Comparison of ENCODE assay signal across 1 cellular context in the genomic region with DNA sequence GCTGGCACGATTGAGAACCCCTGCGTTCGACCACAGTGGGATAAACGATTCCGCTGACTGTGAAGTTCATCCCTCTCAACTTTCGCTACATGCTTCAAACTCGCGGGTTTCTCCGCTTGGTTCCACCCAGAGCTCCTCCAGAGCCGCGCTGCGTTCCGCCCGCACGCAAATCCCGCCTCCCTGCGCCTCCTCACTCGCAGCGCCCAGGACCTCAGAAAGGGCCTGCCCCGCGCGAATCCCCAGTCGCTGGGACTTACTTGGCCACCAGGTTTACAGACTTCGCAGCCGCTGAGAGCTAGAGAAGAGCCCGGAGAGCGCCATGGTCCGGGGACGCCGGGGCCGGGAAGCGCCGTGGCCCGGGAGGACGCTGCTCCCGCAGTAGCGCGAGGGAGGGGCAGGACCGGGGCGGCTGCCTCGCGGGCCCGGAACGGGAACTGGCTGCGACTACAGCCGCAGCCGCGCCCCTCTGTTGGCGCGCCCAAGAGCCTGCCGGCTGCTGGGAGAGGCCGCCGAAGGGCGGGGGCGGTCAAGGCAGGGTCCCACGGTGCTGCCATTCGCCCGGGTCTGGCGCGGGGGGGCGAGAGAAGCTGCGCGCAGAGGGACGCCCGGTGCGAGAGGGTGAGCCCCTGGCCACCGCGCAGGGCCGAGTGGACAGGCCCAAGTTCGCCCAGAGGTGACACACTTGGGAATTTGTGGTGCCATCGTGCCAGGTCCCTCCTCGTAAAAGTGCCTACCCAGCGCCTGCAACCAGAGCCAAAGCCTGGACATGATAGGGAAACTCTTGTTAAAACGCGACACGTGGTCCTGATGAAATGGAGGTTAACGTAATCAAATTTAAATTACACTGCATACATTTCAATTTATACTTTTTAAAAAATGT.
TF ChIP-seq lines count a peak whose summit lies in the region.

A gene with protein sequence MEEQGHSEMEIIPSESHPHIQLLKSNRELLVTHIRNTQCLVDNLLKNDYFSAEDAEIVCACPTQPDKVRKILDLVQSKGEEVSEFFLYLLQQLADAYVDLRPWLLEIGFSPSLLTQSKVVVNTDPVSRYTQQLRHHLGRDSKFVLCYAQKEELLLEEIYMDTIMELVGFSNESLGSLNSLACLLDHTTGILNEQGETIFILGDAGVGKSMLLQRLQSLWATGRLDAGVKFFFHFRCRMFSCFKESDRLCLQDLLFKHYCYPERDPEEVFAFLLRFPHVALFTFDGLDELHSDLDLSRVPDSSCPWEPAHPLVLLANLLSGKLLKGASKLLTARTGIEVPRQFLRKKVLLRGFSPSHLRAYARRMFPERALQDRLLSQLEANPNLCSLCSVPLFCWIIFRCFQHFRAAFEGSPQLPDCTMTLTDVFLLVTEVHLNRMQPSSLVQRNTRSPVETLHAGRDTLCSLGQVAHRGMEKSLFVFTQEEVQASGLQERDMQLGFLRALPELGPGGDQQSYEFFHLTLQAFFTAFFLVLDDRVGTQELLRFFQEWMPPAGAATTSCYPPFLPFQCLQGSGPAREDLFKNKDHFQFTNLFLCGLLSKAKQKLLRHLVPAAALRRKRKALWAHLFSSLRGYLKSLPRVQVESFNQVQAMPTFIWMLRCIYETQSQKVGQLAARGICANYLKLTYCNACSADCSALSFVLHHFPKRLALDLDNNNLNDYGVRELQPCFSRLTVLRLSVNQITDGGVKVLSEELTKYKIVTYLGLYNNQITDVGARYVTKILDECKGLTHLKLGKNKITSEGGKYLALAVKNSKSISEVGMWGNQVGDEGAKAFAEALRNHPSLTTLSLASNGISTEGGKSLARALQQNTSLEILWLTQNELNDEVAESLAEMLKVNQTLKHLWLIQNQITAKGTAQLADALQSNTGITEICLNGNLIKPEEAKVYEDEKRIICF (minus strand): TSS at position 436 of the 880 bp plus-strand sequence. CDS start 21,863 bp downstream, outside the sequence.

TF ChIP-seq in HEK293, 187 proteins besides CTCF, POLR2A, EP300 and RAD21 (continued from another document and continues in another):
- TF ChIP-seq, protein P1, sequence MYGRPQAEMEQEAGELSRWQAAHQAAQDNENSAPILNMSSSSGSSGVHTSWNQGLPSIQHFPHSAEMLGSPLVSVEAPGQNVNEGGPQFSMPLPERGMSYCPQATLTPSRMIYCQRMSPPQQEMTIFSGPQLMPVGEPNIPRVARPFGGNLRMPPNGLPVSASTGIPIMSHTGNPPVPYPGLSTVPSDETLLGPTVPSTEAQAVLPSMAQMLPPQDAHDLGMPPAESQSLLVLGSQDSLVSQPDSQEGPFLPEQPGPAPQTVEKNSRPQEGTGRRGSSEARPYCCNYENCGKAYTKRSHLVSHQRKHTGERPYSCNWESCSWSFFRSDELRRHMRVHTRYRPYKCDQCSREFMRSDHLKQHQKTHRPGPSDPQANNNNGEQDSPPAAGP (tag by site-specific recombination; IDR thresholded peaks at IDR 0.05): peak; percentile 25; the same call in 1 of the 2 replicates
- TF ChIP-seq KLF1 (tag by site-specific recombination; IDR thresholded peaks at IDR 0.05) (peak; percentile 84), ZNF776 (tag by site-specific recombination; IDR thresholded peaks at IDR 0.05; ENCODE audit: borderline replicate concordance) (no peak), ZNF404 (tag by site-specific recombination; IDR thresholded peaks at IDR 0.05) (no peak), HOXA7 (CRISPR knock-in tag; IDR thresholded peaks at IDR 0.05; ENCODE audit: borderline replicate concordance) (no peak), ZNF549 (tag by site-specific recombination; IDR thresholded peaks at IDR 0.05) (no peak), ZNF571 (tag by site-specific recombination; IDR thresholded peaks at IDR 0.05) (no peak), TRIM28 (IDR thresholded peaks at IDR 0.05; ENCODE audit: borderline replicate concordance, low read length) (no peak), IKZF3 (tag by site-specific recombination; IDR thresholded peaks at IDR 0.05) (no peak), ZSCAN16 (tag by site-specific recombination; IDR thresholded peaks at IDR 0.05) (no peak), ZNF701 (tag by site-specific recombination; IDR thresholded peaks at IDR 0.05) (no peak), ZNF311 (tag by site-specific recombination; IDR thresholded peaks at IDR 0.05; ENCODE audit: borderline replicate concordance) (no peak), ZNF473 (tag by site-specific recombination; IDR thresholded peaks at IDR 0.05) (no peak), YY2 (tag by site-specific recombination; IDR thresholded peaks at IDR 0.05) (no peak), ZNF184 (tag by site-specific recombination; IDR thresholded peaks at IDR 0.05) (no peak), MEIS1 (CRISPR knock-in tag; IDR thresholded peaks at IDR 0.05; ENCODE audit: borderline replicate concordance) (no peak), ZNF302 (tag by site-specific recombination; IDR thresholded peaks at IDR 0.05; ENCODE audit: low read depth) (no peak), ZNF2 (tag by site-specific recombination; IDR thresholded peaks at IDR 0.05) (no peak), ZNF510 (tag by site-specific recombination; IDR thresholded peaks at IDR 0.05; ENCODE audit: insufficient replicate concordance) (no peak), ZBTB1 (tag by site-specific recombination; IDR thresholded peaks at IDR 0.05) (no peak), ZNF292 (tag by site-specific recombination; IDR thresholded peaks at IDR 0.05; ENCODE audit: borderline replicate concordance, low read depth) (no peak), GLI4 (tag by site-specific recombination; IDR thresholded peaks at IDR 0.05) (no peak), ZNF670 (tag by site-specific recombination; IDR thresholded peaks at IDR 0.05; ENCODE audit: low read depth) (no peak), ZFP41 (tag by site-specific recombination; IDR thresholded peaks at IDR 0.05; ENCODE audit: borderline replicate concordance) (no peak), RBAK (tag by site-specific recombination; IDR thresholded peaks at IDR 0.05) (no peak), ZNF133 (tag by site-specific recombination; IDR thresholded peaks at IDR 0.05) (no peak), WT1 (tag by site-specific recombination; IDR thresholded peaks at IDR 0.05) (no peak), ZFP37 (tag by site-specific recombination; IDR thresholded peaks at IDR 0.05) (no peak), ZNF175 (tag by site-specific recombination; IDR thresholded peaks at IDR 0.05) (no peak), ZBTB48 (tag by site-specific recombination; IDR thresholded peaks at IDR 0.05) (peak; percentile 29; the same call in 1 of the 2 replicates), ZNF239 (tag by site-specific recombination; IDR thresholded peaks at IDR 0.05) (no peak), SCRT1 (tag by site-specific recombination; IDR thresholded peaks at IDR 0.05; ENCODE audit: borderline replicate concordance) (no peak), ZNF555 (tag by site-specific recombination; conservative IDR thresholded peaks at IDR 0.05) (no peak), EGR2 (tag by site-specific recombination; IDR thresholded peaks at IDR 0.05; ENCODE audit: low read depth) (peak; percentile 47; the same call in 1 of the 2 replicates), ZNF521 (tag by site-specific recombination; IDR thresholded peaks at IDR 0.05) (no peak), ZNF654 (tag by site-specific recombination; IDR thresholded peaks at IDR 0.05; ENCODE audit: low read depth) (no peak), ZNF433 (tag by site-specific recombination; IDR thresholded peaks at IDR 0.05; ENCODE audit: low read depth) (no peak), GLIS1 (tag by site-specific recombination; IDR thresholded peaks at IDR 0.05) (no peak), ZNF132 (tag by site-specific recombination; IDR thresholded peaks at IDR 0.05; ENCODE audit: borderline replicate concordance) (no peak), ZBTB21 (tag by site-specific recombination; IDR thresholded peaks at IDR 0.05) (no peak), ZNF19 (tag by site-specific recombination; IDR thresholded peaks at IDR 0.05; ENCODE audit: low read depth) (no peak), YY1 (tag by site-specific recombination; IDR thresholded peaks at IDR 0.05) (no peak; the same call in 1 of the 2 replicates), ZNF621 (tag by site-specific recombination; IDR thresholded peaks at IDR 0.05) (no peak), KLF9 (tag by site-specific recombination; IDR thresholded peaks at IDR 0.05; ENCODE audit: low read depth) (peak; percentile 73), ZNF610 (tag by site-specific recombination; IDR thresholded peaks at IDR 0.05; ENCODE audit: borderline replicate concordance) (no peak), GLIS2 (tag by site-specific recombination; IDR thresholded peaks at IDR 0.05) (peak; percentile 41; the same call in 1 of the 2 replicates), ZNF561 (tag by site-specific recombination; IDR thresholded peaks at IDR 0.05; ENCODE audit: borderline replicate concordance) (no peak), GLI2 (tag by site-specific recombination; IDR thresholded peaks at IDR 0.05; ENCODE audit: borderline replicate concordance, low read depth) (no peak), ZNF174 (tag by site-specific recombination; IDR thresholded peaks at IDR 0.05) (no peak)
- TF ChIP-seq, protein P2, sequence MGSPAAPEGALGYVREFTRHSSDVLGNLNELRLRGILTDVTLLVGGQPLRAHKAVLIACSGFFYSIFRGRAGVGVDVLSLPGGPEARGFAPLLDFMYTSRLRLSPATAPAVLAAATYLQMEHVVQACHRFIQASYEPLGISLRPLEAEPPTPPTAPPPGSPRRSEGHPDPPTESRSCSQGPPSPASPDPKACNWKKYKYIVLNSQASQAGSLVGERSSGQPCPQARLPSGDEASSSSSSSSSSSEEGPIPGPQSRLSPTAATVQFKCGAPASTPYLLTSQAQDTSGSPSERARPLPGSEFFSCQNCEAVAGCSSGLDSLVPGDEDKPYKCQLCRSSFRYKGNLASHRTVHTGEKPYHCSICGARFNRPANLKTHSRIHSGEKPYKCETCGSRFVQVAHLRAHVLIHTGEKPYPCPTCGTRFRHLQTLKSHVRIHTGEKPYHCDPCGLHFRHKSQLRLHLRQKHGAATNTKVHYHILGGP (tag by site-specific recombination; IDR thresholded peaks at IDR 0.05): no peak
- TF ChIP-seq, protein P3, sequence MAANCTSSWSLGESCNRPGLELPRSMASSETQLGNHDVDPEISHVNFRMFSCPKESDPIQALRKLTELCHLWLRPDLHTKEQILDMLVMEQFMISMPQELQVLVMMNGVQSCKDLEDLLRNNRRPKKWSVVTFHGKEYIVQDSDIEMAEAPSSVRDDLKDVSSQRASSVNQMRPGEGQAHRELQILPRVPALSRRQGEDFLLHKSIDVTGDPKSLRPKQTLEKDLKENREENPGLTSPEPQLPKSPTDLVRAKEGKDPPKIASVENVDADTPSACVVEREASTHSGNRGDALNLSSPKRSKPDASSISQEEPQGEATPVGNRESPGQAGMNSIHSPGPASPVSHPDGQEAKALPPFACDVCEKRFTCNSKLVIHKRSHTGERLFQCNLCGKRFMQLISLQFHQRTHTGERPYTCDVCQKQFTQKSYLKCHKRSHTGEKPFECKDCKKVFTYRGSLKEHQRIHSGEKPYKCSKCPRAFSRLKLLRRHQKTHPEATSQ (tag by site-specific recombination; IDR thresholded peaks at IDR 0.05): no peak
- TF ChIP-seq, protein P4, sequence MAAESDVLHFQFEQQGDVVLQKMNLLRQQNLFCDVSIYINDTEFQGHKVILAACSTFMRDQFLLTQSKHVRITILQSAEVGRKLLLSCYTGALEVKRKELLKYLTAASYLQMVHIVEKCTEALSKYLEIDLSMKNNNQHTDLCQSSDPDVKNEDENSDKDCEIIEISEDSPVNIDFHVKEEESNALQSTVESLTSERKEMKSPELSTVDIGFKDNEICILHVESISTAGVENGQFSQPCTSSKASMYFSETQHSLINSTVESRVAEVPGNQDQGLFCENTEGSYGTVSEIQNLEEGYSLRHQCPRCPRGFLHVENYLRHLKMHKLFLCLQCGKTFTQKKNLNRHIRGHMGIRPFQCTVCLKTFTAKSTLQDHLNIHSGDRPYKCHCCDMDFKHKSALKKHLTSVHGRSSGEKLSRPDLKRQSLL (tag by site-specific recombination; IDR thresholded peaks at IDR 0.05): no peak
- TF ChIP-seq, protein P5, sequence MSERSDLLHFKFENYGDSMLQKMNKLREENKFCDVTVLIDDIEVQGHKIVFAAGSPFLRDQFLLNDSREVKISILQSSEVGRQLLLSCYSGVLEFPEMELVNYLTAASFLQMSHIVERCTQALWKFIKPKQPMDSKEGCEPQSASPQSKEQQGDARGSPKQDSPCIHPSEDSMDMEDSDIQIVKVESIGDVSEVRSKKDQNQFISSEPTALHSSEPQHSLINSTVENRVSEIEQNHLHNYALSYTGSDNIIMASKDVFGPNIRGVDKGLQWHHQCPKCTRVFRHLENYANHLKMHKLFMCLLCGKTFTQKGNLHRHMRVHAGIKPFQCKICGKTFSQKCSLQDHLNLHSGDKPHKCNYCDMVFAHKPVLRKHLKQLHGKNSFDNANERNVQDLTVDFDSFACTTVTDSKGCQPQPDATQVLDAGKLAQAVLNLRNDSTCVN (tag by site-specific recombination; optimal IDR thresholded peaks at IDR 0.05): peak; percentile 88
- TF ChIP-seq, protein P6, sequence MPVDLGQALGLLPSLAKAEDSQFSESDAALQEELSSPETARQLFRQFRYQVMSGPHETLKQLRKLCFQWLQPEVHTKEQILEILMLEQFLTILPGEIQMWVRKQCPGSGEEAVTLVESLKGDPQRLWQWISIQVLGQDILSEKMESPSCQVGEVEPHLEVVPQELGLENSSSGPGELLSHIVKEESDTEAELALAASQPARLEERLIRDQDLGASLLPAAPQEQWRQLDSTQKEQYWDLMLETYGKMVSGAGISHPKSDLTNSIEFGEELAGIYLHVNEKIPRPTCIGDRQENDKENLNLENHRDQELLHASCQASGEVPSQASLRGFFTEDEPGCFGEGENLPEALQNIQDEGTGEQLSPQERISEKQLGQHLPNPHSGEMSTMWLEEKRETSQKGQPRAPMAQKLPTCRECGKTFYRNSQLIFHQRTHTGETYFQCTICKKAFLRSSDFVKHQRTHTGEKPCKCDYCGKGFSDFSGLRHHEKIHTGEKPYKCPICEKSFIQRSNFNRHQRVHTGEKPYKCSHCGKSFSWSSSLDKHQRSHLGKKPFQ (tag by site-specific recombination; IDR thresholded peaks at IDR 0.05): no peak
- TF ChIP-seq, protein P7, sequence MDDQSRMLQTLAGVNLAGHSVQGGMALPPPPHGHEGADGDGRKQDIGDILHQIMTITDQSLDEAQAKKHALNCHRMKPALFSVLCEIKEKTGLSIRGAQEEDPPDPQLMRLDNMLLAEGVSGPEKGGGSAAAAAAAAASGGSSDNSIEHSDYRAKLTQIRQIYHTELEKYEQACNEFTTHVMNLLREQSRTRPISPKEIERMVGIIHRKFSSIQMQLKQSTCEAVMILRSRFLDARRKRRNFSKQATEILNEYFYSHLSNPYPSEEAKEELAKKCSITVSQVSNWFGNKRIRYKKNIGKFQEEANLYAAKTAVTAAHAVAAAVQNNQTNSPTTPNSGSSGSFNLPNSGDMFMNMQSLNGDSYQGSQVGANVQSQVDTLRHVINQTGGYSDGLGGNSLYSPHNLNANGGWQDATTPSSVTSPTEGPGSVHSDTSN (CRISPR knock-in tag; IDR thresholded peaks at IDR 0.05): no peak
- TF ChIP-seq, protein P8, sequence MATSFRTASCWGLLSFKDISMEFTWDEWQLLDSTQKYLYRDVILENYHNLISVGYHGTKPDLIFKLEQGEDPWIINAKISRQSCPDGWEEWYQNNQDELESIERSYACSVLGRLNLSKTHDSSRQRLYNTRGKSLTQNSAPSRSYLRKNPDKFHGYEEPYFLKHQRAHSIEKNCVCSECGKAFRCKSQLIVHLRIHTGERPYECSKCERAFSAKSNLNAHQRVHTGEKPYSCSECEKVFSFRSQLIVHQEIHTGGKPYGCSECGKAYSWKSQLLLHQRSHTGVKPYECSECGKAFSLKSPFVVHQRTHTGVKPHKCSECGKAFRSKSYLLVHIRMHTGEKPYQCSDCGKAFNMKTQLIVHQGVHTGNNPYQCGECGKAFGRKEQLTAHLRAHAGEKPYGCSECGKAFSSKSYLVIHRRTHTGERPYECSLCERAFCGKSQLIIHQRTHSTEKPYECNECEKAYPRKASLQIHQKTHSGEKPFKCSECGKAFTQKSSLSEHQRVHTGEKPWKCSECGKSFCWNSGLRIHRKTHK (tag by site-specific recombination; IDR thresholded peaks at IDR 0.05): no peak
